Comparison of ENCODE assay signal across 9 cellular contexts in genomic region chr11:72111300-72111699, GRCh38. TPM values are rescaled to one million over a fixed set of nuclear protein-coding genes. Genes with fewer than 3 reads are reported as not detected.
DNase-seq lines count a peak whose midpoint lies in the region; ATAC-seq and TF ChIP-seq lines count a peak whose summit lies in the region.
"Had no signal": no experiment of that assay in that cellular context is flagged by ENCODE, and none has a peak within 500 bp of the region (broad histone marks: within the 10 kb centered on the region; RNA-seq: fewer than 3 reads in every experiment).

No MANE protein-coding gene starts in this region.

- H3K4me3 ChIP-seq in heart left ventricle (peak overlapping the region in 11 of 12 donors; percentile 49 to 78 (median 71)), mucosa of stomach (ENCODE audit: low read length) (peak overlapping the region; percentile 81), vagina (peak overlapping the region; percentile 47 to 58)

- no peaks in the 10 kb centered on the region for H3K27me3 Mint-ChIP-seq in MCF 10A (ENCODE audit: insufficient read depth, unreplicated experiment)

- ATAC-seq in heart left ventricle (no peak), omental fat pad (ENCODE audit: low FRiP score) (no peak), GM21360 (IDR thresholded peaks at IDR 0.05; ENCODE audit: unreplicated experiment) (no peak)

- H3K36me3 ChIP-seq in heart left ventricle (peaks cover 0 to 13% (median 0%) of the 10 kb centered on the region in 9 donors), mucosa of stomach (ENCODE audit: control insufficient read depth, insufficient read depth, low read length) (no peaks in the 10 kb centered on the region), vagina (peaks cover 0 to 6% of the 10 kb centered on the region in 2 donors)

- H3K9ac ChIP-seq in mucosa of stomach (ENCODE audit: low read length), result peak overlapping the region; percentile 79

- DNase-seq in heart left ventricle (no peak), cardiac septum (ENCODE audit: low spot score) (no peak), MCF 10A (ENCODE audit: unreplicated experiment) (no peak), vagina (ENCODE audit: extremely low spot score in 2 of 2) (no peak), omental fat pad (ENCODE audit: low spot score) (no peak), OCI-M1 (lab: John Stamatoyannopoulos, UW) (no peak)
- DNase-seq: KBM-7 had no signal

- POLR2A ChIA-PET in MCF 10A (lab: Yijun Ruan, JAX), result interaction anchor here (0.5 to 4.8 kb wide), 17 partner anchors 9 to 134 kb away, joined by 3 to 83 read pairs (median 9); partner anchors contain the start of gene LAMTOR1

- TF ChIP-seq POLR2A in heart left ventricle (IDR thresholded peaks at IDR 0.05) (no peak), vagina (IDR thresholded peaks at IDR 0.05) (no peak)

- CTCF ChIA-PET in MCF 10A (lab: Yijun Ruan, JAX), result interaction anchor here (0.6 to 4.1 kb wide), 10 partner anchors 20 to 277 kb away, joined by 3 to 31 read pairs (median 4); no protein-coding TSS in a partner anchor

- H3K4me1 ChIP-seq in heart left ventricle (peaks cover 0 to 19% (median 11%) of the 10 kb centered on the region in 12 donors), mucosa of stomach (ENCODE audit: control insufficient read depth, insufficient read depth, low read length) (peaks cover 14% of the 10 kb centered on the region), vagina (peaks cover 21% of the 10 kb centered on the region)

- no TSS peak for BruUV-seq in MCF 10A (replicated peaks; lab: Mats Ljungman, UMichigan)

- H3K27ac ChIP-seq in heart left ventricle (peak overlapping the region; percentile 91 to 100 (median 98)), vagina (peak overlapping the region; percentile 97)

- H3K4me1 Mint-ChIP-seq in MCF 10A (ENCODE audit: insufficient read depth, unreplicated experiment), result peaks cover 20% of the 10 kb centered on the region

- no peaks in the 10 kb centered on the region for H3K9me3 Mint-ChIP-seq in MCF 10A (ENCODE audit: unreplicated experiment)

- peak overlapping the region; percentile 98 for H3K4me3 Mint-ChIP-seq in MCF 10A (ENCODE audit: unreplicated experiment)

- H3K27me3 ChIP-seq in heart left ventricle, result no peaks in the 10 kb centered on the region
- H3K27me3 ChIP-seq in mucosa of stomach (ENCODE audit: control insufficient read depth, insufficient read depth, low read length), result no peaks in the 10 kb centered on the region
- no peaks in the 10 kb centered on the region for H3K27me3 ChIP-seq in vagina

- H3K27ac Mint-ChIP-seq in MCF 10A (ENCODE audit: low read depth, unreplicated experiment), result peak overlapping the region; percentile 100

- peaks cover 7% of the 10 kb centered on the region for H3K36me3 Mint-ChIP-seq in MCF 10A (ENCODE audit: insufficient read depth, unreplicated experiment)

- intact Hi-C loops in heart left ventricle (cut with DNase I), result loop anchor here in 3 of 10 donors (5.0 to 10.0 kb wide), 3 partner anchors 111 to 324 kb away; partner anchors contain the start of genes CLPB (in 1 of the 3) and INPPL1 (in 1 of the 3)
- intact Hi-C loops in cardiac septum (cut with DNase I), result loop anchor here (10.0 kb wide), 1 partner anchor 324 kb away; the partner anchor contains the start of gene CLPB
- intact Hi-C loops in MCF 10A (cut with micrococcal nuclease), result no loop called here
- intact Hi-C loops in vagina (cut with DNase I), result no loop called here

- TF ChIP-seq CTCF in heart left ventricle (IDR thresholded peaks at IDR 0.05) (no peak), MCF 10A (IDR thresholded peaks at IDR 0.05; ENCODE audit: unreplicated experiment) (no peak), vagina (IDR thresholded peaks at IDR 0.05) (no peak), omental fat pad (IDR thresholded peaks at IDR 0.05) (no peak)

- H3K9me3 ChIP-seq in heart left ventricle (no peaks in the 10 kb centered on the region), mucosa of stomach (ENCODE audit: control insufficient read depth, low read length) (no peaks in the 10 kb centered on the region), vagina (no peaks in the 10 kb centered on the region)

RNA-seq across cellular contexts. Expression of gene ANAPC15, which starts 1.2 kb away (rescaled TPM):
- total RNA-seq in heart left ventricle (10 to 100 TPM; 35.6 to 48.7 (median 40.1) TPM), cardiac septum (46.4 TPM), MCF 10A (2022) (52.2 and 63.6 TPM in 2 replicates), vagina (19.9 TPM), omental fat pad (10 to 100 TPM; 13.2 to 26.9 (median 22.8) TPM)
- polyA plus RNA-seq in heart left ventricle, result 10 to 100 TPM; 37.4 to 82.7 TPM

RNA-seq across cellular contexts. Expression of gene TOMT, which starts 5.6 kb away (rescaled TPM):
- total RNA-seq in heart left ventricle, result under 1 TPM in 1 of 9 donors, not detected in 8; 0.23 TPM
- polyA plus RNA-seq in heart left ventricle, result not detected
- not detected for total RNA-seq in cardiac septum
- total RNA-seq in MCF 10A (2022), result not detected in 2 replicates
- total RNA-seq in vagina, result not detected
- not detected for total RNA-seq in omental fat pad

RNA-seq across cellular contexts. Expression of gene LAMTOR1, which starts 8.2 kb away (rescaled TPM):
- total RNA-seq in heart left ventricle, result 100 to 1,000 TPM in 2 of 9 donors, 10 to 100 TPM in 7; 68.7 to 119 (median 84.8) TPM
- polyA plus RNA-seq in heart left ventricle, result 100 to 1,000 TPM in 1 of 2 donors, 10 to 100 TPM in 1; 80.3 to 159 TPM
- total RNA-seq in cardiac septum, result 79.3 TPM
- total RNA-seq in MCF 10A (2022), result 76.9 and 82.4 TPM in 2 replicates
- total RNA-seq in vagina, result 87.4 TPM
- 100 to 1,000 TPM in 2 of 4 donors, 10 to 100 TPM in 2; 88.7 to 137 (median 111) TPM for total RNA-seq in omental fat pad

RNA-seq across cellular contexts. Expression of gene FOLR3, which starts 24.2 kb away (rescaled TPM):
- 1 to 10 TPM in 1 of 9 donors, under 1 TPM in 2, not detected in 6; 0.79 to 1.1 (median 0.90) TPM for total RNA-seq in heart left ventricle
- under 1 TPM in 1 of 2 donors, not detected in 1; 0.43 TPM for polyA plus RNA-seq in heart left ventricle
- not detected for total RNA-seq in cardiac septum
- 2.0 and 2.6 TPM in 2 replicates for total RNA-seq in MCF 10A (2022)
- not detected for total RNA-seq in vagina
- 10 to 100 TPM in 1 of 4 donors, not detected in 3; 25.7 TPM for total RNA-seq in omental fat pad

RNA-seq across cellular contexts. Expression of gene LRRC51, which starts 30.6 kb away (rescaled TPM):
- total RNA-seq in heart left ventricle (1 to 10 TPM; 2.0 to 8.3 (median 4.5) TPM), cardiac septum (4.2 TPM), MCF 10A (2022) (9.3 and 9.5 TPM in 2 replicates), vagina (5.6 TPM), omental fat pad (1 to 10 TPM; 4.0 to 10.0 (median 5.4) TPM)
- 1 to 10 TPM; 3.0 to 9.3 TPM for polyA plus RNA-seq in heart left ventricle
